In the genomic region with DNA sequence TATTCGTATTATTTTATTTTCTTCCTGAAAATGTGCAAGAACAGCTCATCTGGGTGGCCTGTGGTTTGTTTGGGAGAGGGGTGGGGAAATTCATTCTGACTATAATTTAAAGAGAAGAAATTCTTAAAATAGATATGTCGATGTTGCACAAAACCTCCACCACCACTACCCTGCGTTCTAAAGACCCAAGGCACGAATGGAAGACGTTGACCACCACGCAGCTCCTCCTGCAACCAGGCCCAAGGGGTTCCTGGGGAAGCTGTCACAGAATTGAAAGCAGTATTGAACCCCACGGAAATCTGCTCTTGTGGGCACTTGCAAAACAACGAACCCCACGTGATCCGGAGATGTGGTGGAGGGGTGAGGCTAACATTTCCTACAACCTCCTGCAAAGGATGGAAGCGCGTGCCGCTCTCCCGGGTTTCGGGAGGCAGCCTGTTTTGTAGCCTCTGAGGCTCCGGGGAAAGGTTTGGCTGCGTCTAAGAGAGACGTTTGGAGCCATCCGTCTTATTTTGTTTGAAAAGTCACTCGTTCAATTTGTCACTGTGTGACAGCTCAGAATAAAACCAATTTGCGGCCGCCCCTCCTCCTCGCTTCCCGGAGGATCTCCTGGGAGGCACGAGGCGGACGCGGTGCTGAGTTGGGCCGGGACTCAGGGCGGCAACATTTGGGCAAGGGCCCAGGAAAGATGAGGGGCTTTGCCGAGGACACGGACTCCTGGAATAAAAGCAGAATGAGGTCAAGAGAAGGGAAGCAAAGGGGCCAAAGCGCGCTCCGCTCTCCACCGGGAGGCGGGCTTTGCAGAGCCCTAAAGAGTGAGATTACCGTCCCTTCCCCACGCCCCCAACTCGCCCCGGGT, we compare ENCODE assay signal across 8 cellular contexts. TPM values are rescaled to one million over a fixed set of nuclear protein-coding genes. Genes with fewer than 3 reads are reported as not detected.
DNase-seq lines count a peak whose midpoint lies in the region; ATAC-seq and TF ChIP-seq lines count a peak whose summit lies in the region.

No MANE protein-coding gene starts in this region.

- H2AK9ac ChIP-seq in IMR-90 (replicated peaks; ENCODE audit: low read depth, low read length, poor library complexity), result peak overlapping the region; percentile 70

- peak overlapping the region; percentile 56 for H3K4me3 Mint-ChIP-seq in activated CD4-positive, alpha-beta T cell treated with anti-CD3 and anti-CD28 coated beads for 36 hours

- dilution Hi-C loops in IMR-90 (cut with HindIII; ENCODE audit: low sequenced_read_pairs, unreplicated experiment), result no loop called here

- in situ Hi-C loops in IMR-90 (cut with MboI; ENCODE audit: low sequenced_read_pairs), result loop anchor here (10.0 kb wide), 1 partner anchor 326 kb away; no protein-coding TSS in a partner anchor

- TF ChIP-seq RAD21 in IMR-90 (IDR thresholded peaks at IDR 0.05; ENCODE audit: low read length), result no peak

- peak overlapping the region; percentile 66 for H3K14ac ChIP-seq in IMR-90 (replicated peaks; ENCODE audit: low read depth, low read length)

- TSS peak; percentile 57 for BruUV-seq in IMR-90 (replicated peaks; lab: Mats Ljungman, UMichigan)

- H3K27me3 Mint-ChIP-seq in activated CD4-positive, alpha-beta T cell treated with anti-CD3 and anti-CD28 coated beads for 36 hours, result peaks cover 77% of the 10 kb centered on the region

- peak overlapping the region; percentile 51; the same call in 1 of the 2 replicates for H3K23ac ChIP-seq in IMR-90 (ENCODE audit: low read depth, low read length)

- H2BK5ac ChIP-seq in IMR-90 (ENCODE audit: low read depth, low read length, poor library complexity, severe bottlenecking), result no peak overlapping the region

- no peaks in the 10 kb centered on the region for H3K9me3 Mint-ChIP-seq in activated CD4-positive, alpha-beta T cell treated with anti-CD3 and anti-CD28 coated beads for 36 hours (ENCODE audit: low read depth)

- 40% methylated on average over 13 of the region's 41 CpGs; no CpG with 5 or more reads in 1 of the 2 experiments for WGBS in IMR-90 (ENCODE audit: extremely low coverage in 2 of 2, insufficient read length in 1 of 2), 2 experiments
- 19 to 22% methylated on average over 41 of the region's 41 CpGs for WGBS in body of pancreas, 2 donors

- 0 out of 3 replicates have a peak overlapping the region, but pooled peaks have one; percentile 37 for H2BK15ac ChIP-seq in IMR-90 (ENCODE audit: low read depth, low read length)

- H4K91ac ChIP-seq in IMR-90 (ENCODE audit: insufficient read depth, low read depth, low read length), result peak overlapping the region; percentile 6; the same call in 1 of the 2 replicates

- TF ChIP-seq POLR2A in IMR-90 (IDR thresholded peaks at IDR 0.05; ENCODE audit: low read depth, low read length) (no peak), body of pancreas (IDR thresholded peaks at IDR 0.05) (no peak), vagina (IDR thresholded peaks at IDR 0.05) (no peak)

- ATAC-seq in activated CD4-positive, alpha-beta T cell treated with anti-CD3 and anti-CD28 coated beads for 36 hours, result peak; percentile 7
- ATAC-seq in IMR-90 (ENCODE audit: low read depth) (peak; percentile 8), body of pancreas (no peak)

- H3K9me3 ChIP-seq in IMR-90 (ENCODE audit: control insufficient read depth, insufficient read depth, low read length) (no peaks in the 10 kb centered on the region), body of pancreas (no peaks in the 10 kb centered on the region), vagina (no peaks in the 10 kb centered on the region)

- H4K5ac ChIP-seq in IMR-90 (ENCODE audit: low read depth, low read length), result no peak overlapping the region

- H2BK120ac ChIP-seq in IMR-90 (ENCODE audit: low read depth, low read length), result peak overlapping the region; percentile 71

- peak overlapping the region; percentile 78 for H3K4me2 ChIP-seq in IMR-90 (ENCODE audit: low read depth, low read length)

- peak overlapping the region; percentile 93 for H2AFZ ChIP-seq in IMR-90 (replicated peaks; ENCODE audit: low read length, poor library complexity)

- H3K4me3 ChIP-seq in IMR-90 (ENCODE audit: insufficient read depth, low read depth, low read length) (peak overlapping the region; percentile 62), body of pancreas (peak overlapping the region; percentile 69 to 74), vagina (peak overlapping the region; percentile 68 to 93)

- intact Hi-C loops in activated CD4-positive, alpha-beta T cell treated with anti-CD3 and anti-CD28 coated beads for 36 hours (cut with DNase I, micrococcal nuclease), result loop anchor here in 1 of 2 experiments (1.0 kb wide), 1 partner anchor 557 kb away; no protein-coding TSS in a partner anchor
- intact Hi-C loops in IMR-90 (cut with micrococcal nuclease), result loop anchor here (1.0 to 10.0 kb wide), 4 partner anchors 325 to 1576 kb away; no protein-coding TSS in a partner anchor
- intact Hi-C loops in body of pancreas (cut with DNase I), result no loop called here
- intact Hi-C loops in vagina (cut with DNase I), result loop anchor here (10.0 kb wide), 1 partner anchor 64 kb away; no protein-coding TSS in a partner anchor

- H3K4me1 Mint-ChIP-seq in activated CD4-positive, alpha-beta T cell treated with anti-CD3 and anti-CD28 coated beads for 36 hours, result peaks cover 37% of the 10 kb centered on the region

- H3K4me1 ChIP-seq in IMR-90 (ENCODE audit: control insufficient read depth, insufficient read depth, low read length), result peaks cover 9% of the 10 kb centered on the region
- peaks cover 29% of the 10 kb centered on the region for H3K4me1 ChIP-seq in body of pancreas
- peaks cover 41% of the 10 kb centered on the region for H3K4me1 ChIP-seq in vagina

- CTCF ChIA-PET in activated CD4-positive, alpha-beta T cell treated with anti-CD3 and anti-CD28 coated beads for 36 hours (lab: Charles Lee), result interaction anchor here (0.7 to 0.9 kb wide), 4 partner anchors 21 to 1873 kb away, joined by 3 to 4 read pairs (median 4); no protein-coding TSS in a partner anchor
- CTCF ChIA-PET in IMR-90 (lab: Yijun Ruan, JAX), result interaction anchor here (0.6 to 1.0 kb wide), 4 partner anchors 216 to 1850 kb away, joined by 3 to 6 read pairs (median 4); no protein-coding TSS in a partner anchor

- TF ChIP-seq CTCF in IMR-90 (conservative IDR thresholded peaks at IDR 0.05; ENCODE audit: low read depth, low read length), result no peak
- no peak for TF ChIP-seq CTCF in body of pancreas (IDR thresholded peaks at IDR 0.05)
- TF ChIP-seq CTCF in vagina (IDR thresholded peaks at IDR 0.05), result no peak

- H3K79me1 ChIP-seq in IMR-90 (ENCODE audit: low read depth in 1 of 2, low read length in 2 of 2), result peaks cover 10 to 20% of the 10 kb centered on the region in 2 experiments; a peak in 2 of 4 replicates

- peak overlapping the region; percentile 44 for H3K4ac ChIP-seq in IMR-90 (ENCODE audit: low read depth, low read length)

- peak overlapping the region; percentile 13 for H3K9ac ChIP-seq in IMR-90 (ENCODE audit: low read depth, low read length)

- no peak overlapping the region for H2BK20ac ChIP-seq in IMR-90 (ENCODE audit: low read depth, low read length)

- peak; percentile 27 for DNase-seq in activated CD4-positive, alpha-beta T cell treated with anti-CD3 and anti-CD28 coated beads for 36 hours
- DNase-seq in activated CD4-positive, alpha-beta T cell treated with anti-CD3 and anti-CD28 coated beads for 48 hours, result no peak
- no peak for DNase-seq in IMR-90
- DNase-seq in body of pancreas, result peak in 2 of 4 donors; percentile 27 to 42
- DNase-seq in medulla oblongata (ENCODE audit: extremely low spot score), result peak; percentile 49
- DNase-seq in vagina (ENCODE audit: extremely low spot score in 2 of 2), result peak in 1 of 2 donors; percentile 86
- DNase-seq in cortex of kidney (lab: John Stamatoyannopoulos, UW), result no peak
- DNase-seq in NCI-H1417 treated with DMSO at 0.1 percent for 48 hours (lab: John Stamatoyannopoulos, UW), result no peak

- peak overlapping the region in 1 of 2 experiments; percentile 57; a peak in 1 of 4 replicates for H4K8ac ChIP-seq in IMR-90 (ENCODE audit: low read depth in 2 of 2, low read length in 2 of 2)

- no peak overlapping the region for H3K18ac ChIP-seq in IMR-90 (ENCODE audit: low read depth, low read length)

- H3K27me3 ChIP-seq in IMR-90 (ENCODE audit: control insufficient read depth, insufficient read depth, low read length), result no peaks in the 10 kb centered on the region
- H3K27me3 ChIP-seq in body of pancreas, result peaks cover 0 to 7% of the 10 kb centered on the region in 2 donors
- H3K27me3 ChIP-seq in vagina, result no peaks in the 10 kb centered on the region

- peak overlapping the region; percentile 4 for H3K27ac Mint-ChIP-seq in activated CD4-positive, alpha-beta T cell treated with anti-CD3 and anti-CD28 coated beads for 36 hours

- H3K27ac ChIP-seq in IMR-90 (ENCODE audit: insufficient read depth, low read length) (peak overlapping the region; percentile 5; the same call in 1 of the 2 replicates), body of pancreas (peak overlapping the region; percentile 25 to 83 (median 76)), vagina (peak overlapping the region; percentile 94)

- H3K56ac ChIP-seq in IMR-90 (ENCODE audit: extremely low read depth, insufficient read depth, low read length), result no peak overlapping the region

- peaks cover 8% of the 10 kb centered on the region; the same call in 1 of the 2 replicates for H3K9me1 ChIP-seq in IMR-90 (ENCODE audit: insufficient read depth, low read length)

- H3K36me3 Mint-ChIP-seq in activated CD4-positive, alpha-beta T cell treated with anti-CD3 and anti-CD28 coated beads for 36 hours (ENCODE audit: low read depth), result no peaks in the 10 kb centered on the region

- H2AK5ac ChIP-seq in IMR-90 (ENCODE audit: low read depth, low read length), result no peak overlapping the region

- POLR2A ChIA-PET in activated CD4-positive, alpha-beta T cell treated with anti-CD3 and anti-CD28 coated beads for 36 hours (lab: Charles Lee), result interaction anchor here (0.7 kb wide), 1 partner anchor 9 kb away, joined by 4 read pairs; no protein-coding TSS in a partner anchor
- POLR2A ChIA-PET in IMR-90 (lab: Charles Lee; ENCODE audit: unreplicated experiment), result interaction anchor here (0.6 to 0.7 kb wide), 2 partner anchors 79 to 298 kb away, joined by 4 read pairs; no protein-coding TSS in a partner anchor

- peaks cover 6% of the 10 kb centered on the region; the same call in 1 of the 2 replicates for H3K36me3 ChIP-seq in IMR-90 (ENCODE audit: control insufficient read depth, insufficient read depth, low read length)
- H3K36me3 ChIP-seq in body of pancreas (replicated peaks in 1 of 2; ENCODE audit: insufficient read depth in 1 of 2, low read depth in 2 of 2), result no peaks in the 10 kb centered on the region
- H3K36me3 ChIP-seq in vagina, result peaks cover 0 to 7% of the 10 kb centered on the region in 2 donors

- H4K20me1 ChIP-seq in IMR-90 (ENCODE audit: insufficient read depth, low read length), result no peaks in the 10 kb centered on the region

TF ChIP-seq in IMR-90, 13 proteins besides CTCF, POLR2A, EP300 and RAD21 (continues in another document):
- TF ChIP-seq BHLHE40 (IDR thresholded peaks at IDR 0.05; ENCODE audit: low read depth, low read length) (no peak), SMC3 (IDR thresholded peaks at IDR 0.05; ENCODE audit: low read depth, low read length) (no peak)

RNA-seq across cellular contexts. Expression of a gene that starts 0.8 kb away (rescaled TPM):
- total RNA-seq in activated CD4-positive, alpha-beta T cell treated with anti-CD3 and anti-CD28 coated beads for 36 hours, result under 1 TPM; 0.23 to 0.25 TPM
- total RNA-seq in IMR-90 (2012; rRNA removed), result 3.9 and 4.3 TPM in 2 replicates
- polyA plus RNA-seq in IMR-90 (2012; rRNA removed), result 5.9 and 6.1 TPM in 2 replicates
- polyA plus RNA-seq in IMR-90 (2012; cell fraction: cytosol; rRNA removed), result 8.2 and 12.8 TPM in 2 replicates
- polyA plus RNA-seq in IMR-90 (2012; cell fraction: nucleus; rRNA removed; ENCODE audit: low replicate concordance), result 8.7 and 9.6 TPM in 2 replicates
- 1 to 10 TPM; 1.6 to 1.8 TPM for total RNA-seq in body of pancreas
- total RNA-seq in vagina, result 7.4 TPM

Comparison
In these comparisons a context has a peak if more than half of its experiments do, and no peak if none do; other contexts are left out.
1. DNase-seq: peak in activated CD4-positive, alpha-beta T cell treated with anti-CD3 and anti-CD28 coated beads for 36 hours (single experiment) and medulla oblongata (single experiment); none in activated CD4-positive, alpha-beta T cell treated with anti-CD3 and anti-CD28 coated beads for 48 hours (single experiment), IMR-90 (single experiment), cortex of kidney (single experiment) and NCI-H1417 treated with DMSO at 0.1 percent for 48 hours (single experiment).
2. H3K27ac ChIP-seq: peak in every context shown above with its lines; median percentile 94 in vagina; 76 in body of pancreas; 5 in IMR-90.
3. Peak in every context shown above with its lines, with median percentiles within 50 percentile points of each other: H3K4me3 ChIP-seq.